Comparison of ENCODE assay signal across 13 cellular contexts in genomic region chr1:50707824-50708223, GRCh38.
DNase-seq lines count a peak whose midpoint lies in the region; ATAC-seq and TF ChIP-seq lines count a peak whose summit lies in the region.
"Had no signal": no experiment of that assay in that cellular context is flagged by ENCODE, and none has a peak within 500 bp of the region (broad histone marks: within the 10 kb centered on the region; RNA-seq: fewer than 3 reads in every experiment).

No MANE protein-coding gene starts in this region.

- H3K4me1 Mint-ChIP-seq in natural killer cell, result peaks cover 16 to 24% of the 10 kb centered on the region in 2 donors
- peaks cover 14 to 20% of the 10 kb centered on the region in 2 donors for H3K4me1 Mint-ChIP-seq in natural killer cell treated with Interleukin-12 subunit alpha and Interleukin-12 subunit beta and Interleukin-15 and Interleukin-18, amount 100 ng/mL, for 72 hours (ENCODE audit: low read depth in 2 of 2)
- H3K4me1 Mint-ChIP-seq in effector memory CD8-positive, alpha-beta T cell (ENCODE audit: low read depth in 2 of 2), result peaks cover 4 to 7% of the 10 kb centered on the region in 2 donors
- H3K4me1 Mint-ChIP-seq: CD14-positive monocyte had no signal

- no peak overlapping the region for H3K4me3 Mint-ChIP-seq in natural killer cell
- H3K4me3 Mint-ChIP-seq in natural killer cell treated with Interleukin-12 subunit alpha and Interleukin-12 subunit beta and Interleukin-15 and Interleukin-18, amount 100 ng/mL, for 72 hours, result no peak overlapping the region
- H3K4me3 Mint-ChIP-seq in effector memory CD8-positive, alpha-beta T cell, result no peak overlapping the region
- H3K4me3 Mint-ChIP-seq: CD14-positive monocyte; CD8-positive, alpha-beta T cell had no signal

- peak; percentile 4 for DNase-seq in activated CD4-positive, alpha-beta T cell treated with anti-CD3 and anti-CD28 coated beads for 48 hours
- no peak for DNase-seq in activated CD4-positive, alpha-beta T cell treated with anti-CD3 and anti-CD28 coated beads for 1 hour
- DNase-seq in natural killer cell, result no peak
- DNase-seq in natural killer cell treated with Interleukin-12 subunit alpha and Interleukin-12 subunit beta and Interleukin-15 and Interleukin-18, amount 100 ng/mL, for 72 hours (ENCODE audit: low spot score), result no peak
- no peak for DNase-seq in effector memory CD8-positive, alpha-beta T cell
- no peak for DNase-seq in stimulated activated CD4-positive, alpha-beta T cell treated with anti-CD3 and anti-CD28 coated beads, Interleukin-2, amount 100 ng/mL, for 48 hours
- no peak for DNase-seq in GM10266 (ENCODE audit: extremely low spot score)
- DNase-seq: Caco-2; CD8-positive, alpha-beta T cell; DND-41; GDM1 had no signal

- no peaks in the 10 kb centered on the region for H3K27me3 Mint-ChIP-seq in natural killer cell (ENCODE audit: low read depth in 2 of 2)
- no peaks in the 10 kb centered on the region for H3K27me3 Mint-ChIP-seq in natural killer cell treated with Interleukin-12 subunit alpha and Interleukin-12 subunit beta and Interleukin-15 and Interleukin-18, amount 100 ng/mL, for 72 hours
- H3K27me3 Mint-ChIP-seq in effector memory CD8-positive, alpha-beta T cell, result no peaks in the 10 kb centered on the region

- H3K9me3 Mint-ChIP-seq in natural killer cell, result no peaks in the 10 kb centered on the region
- H3K9me3 Mint-ChIP-seq in natural killer cell treated with Interleukin-12 subunit alpha and Interleukin-12 subunit beta and Interleukin-15 and Interleukin-18, amount 100 ng/mL, for 72 hours, result no peaks in the 10 kb centered on the region
- no peaks in the 10 kb centered on the region for H3K9me3 Mint-ChIP-seq in effector memory CD8-positive, alpha-beta T cell
- H3K9me3 Mint-ChIP-seq: CD14-positive monocyte; CD8-positive, alpha-beta T cell had no signal

- intact Hi-C loops in natural killer cell (cut with micrococcal nuclease), result no loop called here

- peak; percentile 7 for TF ChIP-seq CTCF in natural killer cell (IDR thresholded peaks at IDR 0.05)
- TF ChIP-seq CTCF in GM10266 (IDR thresholded peaks at IDR 0.05; ENCODE audit: control insufficient read depth, insufficient read depth, low read depth, missing control alignments), result no peak

- H3K27ac Mint-ChIP-seq in natural killer cell, result peak overlapping the region; percentile 5 to 29
- no peak overlapping the region for H3K27ac Mint-ChIP-seq in natural killer cell treated with Interleukin-12 subunit alpha and Interleukin-12 subunit beta and Interleukin-15 and Interleukin-18, amount 100 ng/mL, for 72 hours
- peak overlapping the region; percentile 7 to 90 for H3K27ac Mint-ChIP-seq in effector memory CD8-positive, alpha-beta T cell

- peak in 2 of 3 donors; percentile 47 to 50 for ATAC-seq in natural killer cell
- no peak for ATAC-seq in natural killer cell treated with Interleukin-12 subunit alpha and Interleukin-12 subunit beta and Interleukin-15 and Interleukin-18, amount 100 ng/mL, for 72 hours
- peak; percentile 27 for ATAC-seq in effector memory CD8-positive, alpha-beta T cell (replicated peaks)
- ATAC-seq: CD8-positive, alpha-beta T cell; HepG2 had no signal

- H3K36me3 Mint-ChIP-seq in natural killer cell, result no peaks in the 10 kb centered on the region
- no peaks in the 10 kb centered on the region for H3K36me3 Mint-ChIP-seq in natural killer cell treated with Interleukin-12 subunit alpha and Interleukin-12 subunit beta and Interleukin-15 and Interleukin-18, amount 100 ng/mL, for 72 hours
- peaks cover 5% of the 10 kb centered on the region for H3K36me3 Mint-ChIP-seq in effector memory CD8-positive, alpha-beta T cell (ENCODE audit: insufficient read depth)

Comparison
In these comparisons a context has a peak if more than half of its experiments do, and no peak if none do; other contexts are left out.
1. ATAC-seq: peak in natural killer cell (2 of 3) and effector memory CD8-positive, alpha-beta T cell (single experiment); none in natural killer cell treated with Interleukin-12 subunit alpha and Interleukin-12 subunit beta and Interleukin-15 and Interleukin-18, amount 100 ng/mL, for 72 hours (0 of 2).
2. H3K27ac Mint-ChIP-seq: peak in natural killer cell (2 of 2) and effector memory CD8-positive, alpha-beta T cell (2 of 2); none in natural killer cell treated with Interleukin-12 subunit alpha and Interleukin-12 subunit beta and Interleukin-15 and Interleukin-18, amount 100 ng/mL, for 72 hours (0 of 2).